In the genomic region with DNA sequence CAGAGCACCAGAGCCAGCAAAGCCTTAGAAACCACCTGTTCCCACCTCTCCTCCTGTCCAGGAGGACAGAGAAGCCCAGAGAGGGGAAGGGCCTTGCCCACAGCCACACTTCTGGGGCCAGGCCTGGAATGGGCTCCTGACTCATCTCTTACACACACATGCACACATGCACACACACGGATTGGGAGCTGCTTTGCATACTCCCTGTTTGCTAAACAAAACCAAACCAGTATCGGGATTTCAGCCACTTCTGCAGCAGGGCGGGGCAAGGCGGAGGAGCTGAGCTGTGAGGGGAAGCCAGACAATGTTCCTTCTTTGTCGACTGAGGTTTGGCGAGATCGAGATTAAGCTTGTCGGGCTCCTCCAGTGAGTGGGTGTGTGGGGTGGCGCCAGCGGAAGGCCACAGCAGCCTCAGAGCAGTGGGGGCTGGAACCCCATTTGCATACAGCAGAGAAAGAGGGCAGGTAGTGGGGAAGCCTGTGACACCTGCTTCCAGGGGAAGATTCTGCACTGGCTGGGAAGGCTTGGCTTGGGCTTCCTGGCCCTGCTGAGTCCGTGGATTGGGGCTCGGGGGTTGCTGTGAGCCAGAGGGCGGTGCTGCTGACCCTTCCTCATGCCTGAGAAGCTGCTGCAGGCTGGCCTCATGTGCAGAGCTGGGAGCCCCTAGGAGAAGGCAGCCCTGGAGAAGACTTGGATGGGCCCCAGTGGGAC, we compare ENCODE assay signal across 11 cellular contexts. TPM values are rescaled to one million over a fixed set of nuclear protein-coding genes. Genes with fewer than 3 reads are reported as not detected.
DNase-seq lines count a peak whose midpoint lies in the region; ATAC-seq and FAIRE-seq lines count a peak whose summit lies in the region.
"Had no signal": no experiment of that assay in that cellular context is flagged by ENCODE, and none has a peak within 500 bp of the region (broad histone marks: within the 10 kb centered on the region; RNA-seq: fewer than 3 reads in every experiment).

No MANE protein-coding gene starts in this region.

- no peak overlapping the region for H3K9ac ChIP-seq in mesenchymal stem cell (ENCODE audit: low read length)

- no peak overlapping the region for H2BK15ac ChIP-seq in mesenchymal stem cell (ENCODE audit: low read depth, poor library complexity, severe bottlenecking)

- intact Hi-C loops in aorta (cut with DNase I): no loop called here

- DNase-seq in GF-D8 (lab: John Stamatoyannopoulos, UW) (peak; percentile 75), mesenchymal stem cell (peak; percentile 43), frontal cortex (ENCODE audit: low spot score in 2 of 2) (no peak), aorta (no peak), amygdala (lab: John Stamatoyannopoulos, UW) (no peak)

- no peak overlapping the region for H3K18ac ChIP-seq in mesenchymal stem cell (ENCODE audit: low read depth in 1 of 2, low read length in 2 of 2)

- FAIRE-seq in frontal cortex (lab: Jason Lieb, UNC): no peak

- H3K27ac Mint-ChIP-seq in activated T-helper 17 cell treated with anti-CD3 and anti-CD28 coated beads, Interleukin-2, amount 50 U/mL, for 72 hours: no peak overlapping the region

- no peak overlapping the region for H4K91ac ChIP-seq in mesenchymal stem cell (ENCODE audit: low read length)

- H2AK5ac ChIP-seq in mesenchymal stem cell (ENCODE audit: low read length, severe bottlenecking): no peak overlapping the region

- H3K27ac ChIP-seq in mesenchymal stem cell (ENCODE audit: low read length, poor library complexity, severe bottlenecking): no peak overlapping the region
- H3K27ac ChIP-seq in aorta (ENCODE audit: low read depth in 1 of 2, low read length in 2 of 2): no peak overlapping the region
- H3K27ac ChIP-seq: right lobe of liver had no signal

- H3K9me3 ChIP-seq in mesenchymal stem cell (ENCODE audit: control insufficient read depth, low read length): no peaks in the 10 kb centered on the region
- no peaks in the 10 kb centered on the region for H3K9me3 ChIP-seq in aorta (ENCODE audit: control insufficient read depth, low read length)
- H3K9me3 ChIP-seq: right lobe of liver had no signal

- no peak overlapping the region for H2BK12ac ChIP-seq in mesenchymal stem cell (ENCODE audit: low read length in 2 of 2)

- H3K36me3 ChIP-seq in mesenchymal stem cell (ENCODE audit: control insufficient read depth in 1 of 2, insufficient read depth in 2 of 2, low read depth in 1 of 2, low read length in 2 of 2): no peaks in the 10 kb centered on the region
- no peaks in the 10 kb centered on the region for H3K36me3 ChIP-seq in aorta (ENCODE audit: control insufficient read depth in 1 of 2, insufficient read depth in 2 of 2, low read length in 1 of 2)
- H3K36me3 ChIP-seq: right lobe of liver had no signal

- no peaks in the 10 kb centered on the region for H3K36me3 Mint-ChIP-seq in activated T-helper 17 cell treated with anti-CD3 and anti-CD28 coated beads, Interleukin-2, amount 50 U/mL, for 72 hours (ENCODE audit: low read depth)

- no peaks in the 10 kb centered on the region for H3K9me3 Mint-ChIP-seq in activated T-helper 17 cell treated with anti-CD3 and anti-CD28 coated beads, Interleukin-2, amount 50 U/mL, for 72 hours

- no peak overlapping the region for H4K8ac ChIP-seq in mesenchymal stem cell (ENCODE audit: low read length)

- no peak overlapping the region for H2BK5ac ChIP-seq in mesenchymal stem cell (ENCODE audit: low read depth, low read length, poor library complexity, severe bottlenecking)

- H3K4me1 Mint-ChIP-seq in activated T-helper 17 cell treated with anti-CD3 and anti-CD28 coated beads, Interleukin-2, amount 50 U/mL, for 72 hours: no peaks in the 10 kb centered on the region

- peaks cover 31% of the 10 kb centered on the region for H3K27me3 Mint-ChIP-seq in activated T-helper 17 cell treated with anti-CD3 and anti-CD28 coated beads, Interleukin-2, amount 50 U/mL, for 72 hours

- H2BK120ac ChIP-seq in mesenchymal stem cell (ENCODE audit: low read depth, low read length): no peak overlapping the region

- H3K4me1 ChIP-seq in mesenchymal stem cell (ENCODE audit: control insufficient read depth, insufficient read depth, low read depth, low read length): peaks cover 1% of the 10 kb centered on the region
- no peaks in the 10 kb centered on the region for H3K4me1 ChIP-seq in aorta (ENCODE audit: control insufficient read depth in 1 of 2, insufficient read depth in 2 of 2, low read length in 2 of 2)
- H3K4me1 ChIP-seq: right lobe of liver had no signal

- WGBS in mesenchymal stem cell: 48% methylated on average over 13 of the region's 13 CpGs
- 33 to 34% methylated on average over 13 of the region's 13 CpGs for WGBS in aorta, 2 donors

- H3K4me3 ChIP-seq in mesenchymal stem cell (ENCODE audit: insufficient read depth in 1 of 2, low read depth in 1 of 2, low read length in 2 of 2) (no peak overlapping the region), aorta (ENCODE audit: low read length in 2 of 2) (no peak overlapping the region)
- H3K4me3 ChIP-seq: right lobe of liver had no signal

- no peaks in the 10 kb centered on the region for H3K79me1 ChIP-seq in mesenchymal stem cell (replicated peaks; ENCODE audit: low read length, poor library complexity, severe bottlenecking)

- no peak overlapping the region for H3K23ac ChIP-seq in mesenchymal stem cell (ENCODE audit: low read length in 2 of 2)

- no peak overlapping the region for H3K14ac ChIP-seq in mesenchymal stem cell (ENCODE audit: low read length in 2 of 2)

- H3K4me3 Mint-ChIP-seq in activated T-helper 17 cell treated with anti-CD3 and anti-CD28 coated beads, Interleukin-2, amount 50 U/mL, for 72 hours: no peak overlapping the region

- H3K27me3 ChIP-seq in mesenchymal stem cell (ENCODE audit: control insufficient read depth in 1 of 2, insufficient read depth in 1 of 2, low read length in 2 of 2): peaks cover 62 to 88% of the 10 kb centered on the region in 2 experiments
- no peaks in the 10 kb centered on the region for H3K27me3 ChIP-seq in aorta (ENCODE audit: control insufficient read depth in 1 of 2, insufficient read depth in 2 of 2, low read length in 1 of 2)
- H3K27me3 ChIP-seq: right lobe of liver had no signal

- no peak overlapping the region for H2AFZ ChIP-seq in mesenchymal stem cell (ENCODE audit: low read depth, low read length)

- no peak overlapping the region for H3K4me2 ChIP-seq in mesenchymal stem cell (ENCODE audit: low read length, poor library complexity, severe bottlenecking)

- ATAC-seq in HG02885 (IDR thresholded peaks at IDR 0.05; ENCODE audit: poor library complexity, unreplicated experiment) (peak; percentile 74), HG03095 (IDR thresholded peaks at IDR 0.05; ENCODE audit: unreplicated experiment) (no peak), aorta (ENCODE audit: low FRiP score) (no peak)
- peak; percentile 65 for ATAC-seq in activated T-helper 17 cell treated with anti-CD3 and anti-CD28 coated beads, Interleukin-2, amount 50 U/mL, for 72 hours (replicated peaks)
- ATAC-seq: Panc1 had no signal

- H3K4ac ChIP-seq in mesenchymal stem cell (ENCODE audit: low read depth in 1 of 2, low read length in 2 of 2): no peak overlapping the region

RNA-seq across cellular contexts. Expression of gene GFI1B, which starts 16.1 kb away (rescaled TPM):
- total RNA-seq in activated T-helper 17 cell treated with anti-CD3 and anti-CD28 coated beads, Interleukin-2, amount 50 U/mL, for 72 hours: not detected
- not detected for polyA plus RNA-seq in mesenchymal stem cell (2013, experiment 1 of 2)
- 0.10 TPM for polyA plus RNA-seq in mesenchymal stem cell (2013, experiment 2 of 2)
- 0.41 TPM for total RNA-seq in frontal cortex
- not detected for total RNA-seq in aorta
- not detected for polyA plus RNA-seq in aorta
- total RNA-seq: cardiac septum had no signal

RNA-seq across cellular contexts. Expression of gene GTF3C5, which starts 36.2 kb away (rescaled TPM):
- total RNA-seq in activated T-helper 17 cell treated with anti-CD3 and anti-CD28 coated beads, Interleukin-2, amount 50 U/mL, for 72 hours: 100 to 1,000 TPM in 1 of 2 donors, 10 to 100 TPM in 1; 83.3 to 118 TPM
- polyA plus RNA-seq in mesenchymal stem cell (2013, experiment 1 of 2): 31.5 TPM
- polyA plus RNA-seq in mesenchymal stem cell (2013, experiment 2 of 2): 30.0 TPM
- 31.0 TPM for total RNA-seq in frontal cortex
- 10 to 100 TPM; 35.6 to 42.9 TPM for total RNA-seq in aorta
- 10 to 100 TPM; 17.8 to 91.6 TPM for polyA plus RNA-seq in aorta

RNA-seq across cellular contexts. Expression of gene TSC1, which starts 50.1 kb away (rescaled TPM):
- 10 to 100 TPM; 31.2 to 45.4 TPM for total RNA-seq in activated T-helper 17 cell treated with anti-CD3 and anti-CD28 coated beads, Interleukin-2, amount 50 U/mL, for 72 hours
- polyA plus RNA-seq in mesenchymal stem cell (2013, experiment 1 of 2): 25.9 TPM
- 23.9 TPM for polyA plus RNA-seq in mesenchymal stem cell (2013, experiment 2 of 2)
- total RNA-seq in frontal cortex (36.7 TPM), aorta (10 to 100 TPM; 37.4 to 61.3 TPM)
- 10 to 100 TPM in 1 of 2 donors, 1 to 10 TPM in 1; 8.9 to 22.9 TPM for polyA plus RNA-seq in aorta

Comparison
In these comparisons a context has a peak if more than half of its experiments do, and no peak if none do; other contexts are left out.
1. DNase-seq: peak in GF-D8 (single experiment) and mesenchymal stem cell (single experiment); none in frontal cortex (0 of 2), aorta (0 of 2) and amygdala (0 of 56).
2. ATAC-seq: peak in HG02885 (single experiment) and activated T-helper 17 cell treated with anti-CD3 and anti-CD28 coated beads, Interleukin-2, amount 50 U/mL, for 72 hours (single experiment); none in HG03095 (single experiment) and aorta (single experiment).